In the genomic region with DNA sequence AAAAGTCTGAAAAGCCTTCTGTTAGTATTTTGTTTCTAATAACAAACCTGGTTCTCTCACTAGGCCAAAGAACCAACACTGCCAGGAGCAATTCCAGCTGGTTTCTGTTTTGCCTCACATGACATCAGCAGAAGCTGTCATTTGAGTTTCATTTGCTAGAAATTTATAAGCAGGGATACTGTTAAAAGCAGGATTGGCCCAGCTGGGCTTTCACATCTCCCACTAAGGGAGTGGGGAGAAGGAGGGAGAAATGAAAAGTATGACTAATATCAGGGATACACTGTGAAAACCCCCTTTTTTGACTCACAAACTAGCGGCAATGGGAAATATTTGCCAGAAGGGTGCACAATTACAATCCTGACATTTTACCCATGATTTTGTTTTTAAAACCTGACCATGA, we compare ENCODE assay signal across 10 cellular contexts. TPM values are rescaled to one million over a fixed set of nuclear protein-coding genes. Genes with fewer than 3 reads are reported as not detected.
A peak's percentile ranks its signal among the peaks of the same experiment; 100 is the strongest.
DNase-seq lines count a peak whose midpoint lies in the region; ATAC-seq and TF ChIP-seq lines count a peak whose summit lies in the region.
"Had no signal": no experiment of that assay in that cellular context is flagged by ENCODE, and none has a peak within 500 bp of the region (broad histone marks: within the 10 kb centered on the region; RNA-seq: fewer than 3 reads in every experiment).

No MANE protein-coding gene starts in this region.

- 0 out of 2 replicates have a peak, but pooled peaks cover 6% of the 10 kb centered on the region for H3K79me2 ChIP-seq in PC-9 (ENCODE audit: low read depth)

- H3K4me3 Mint-ChIP-seq in nephron progenitor cell (peak overlapping the region; percentile 68), glutamatergic neuron (ENCODE audit: unreplicated experiment) (no peak overlapping the region)
- H3K4me3 Mint-ChIP-seq: immature natural killer cell had no signal

- H3K9me3 Mint-ChIP-seq in nephron progenitor cell (peaks cover 32% of the 10 kb centered on the region), glutamatergic neuron (ENCODE audit: unreplicated experiment) (no peaks in the 10 kb centered on the region)
- H3K9me3 Mint-ChIP-seq: immature natural killer cell had no signal

- H3K9me2 ChIP-seq in PC-9 (ENCODE audit: insufficient read depth): no peaks in the 10 kb centered on the region

- H3K4me2 ChIP-seq in PC-9: 0 out of 2 replicates have a peak overlapping the region, but pooled peaks have one; percentile 12

- peak overlapping the region; percentile 91 for H3K27ac ChIP-seq in AG04450 (ENCODE audit: low read depth, low read length)
- H3K27ac ChIP-seq in PC-9: no peak overlapping the region
- H3K27ac ChIP-seq in esophagus squamous epithelium: peak overlapping the region in 3 of 4 donors; percentile 80 to 85 (median 80)

- TF ChIP-seq CTCF in AG04450 (IDR thresholded peaks at IDR 0.05; ENCODE audit: low read depth, low read length) (peak; percentile 27; the same call in 1 of the 2 replicates), PC-9 (conservative IDR thresholded peaks at IDR 0.05) (no peak), esophagus squamous epithelium (IDR thresholded peaks at IDR 0.05) (no peak), nephron progenitor cell (IDR thresholded peaks at IDR 0.05) (no peak), glutamatergic neuron (IDR thresholded peaks at IDR 0.05; ENCODE audit: partially characterized antibody, unreplicated experiment) (no peak)

- POLR2A ChIA-PET in AG04450 (lab: Yijun Ruan, JAX): interaction anchor here (0.9 to 1.0 kb wide), 4 partner anchors 11 to 53 kb away, joined by 3 to 6 read pairs (median 4); no protein-coding TSS in a partner anchor
- POLR2A ChIA-PET in PC-9 (lab: Charles Lee; ENCODE audit: unreplicated experiment): interaction anchor here (0.6 kb wide), 2 partner anchors 9 to 72 kb away, joined by 3 to 6 read pairs; no protein-coding TSS in a partner anchor

- no TSS peak for BruUV-seq in PC-9 (replicated peaks; lab: Mats Ljungman, UMichigan)

- no peak for TF ChIP-seq POLR2A in esophagus squamous epithelium (IDR thresholded peaks at IDR 0.05)

- H2AFZ ChIP-seq in PC-9: no peak overlapping the region

- H3F3A ChIP-seq in PC-9 (ENCODE audit: insufficient read depth, low read depth): peaks cover 10% of the 10 kb centered on the region

- CTCF ChIA-PET in AG04450 (lab: Charles Lee) (interaction anchor here (0.7 to 4.1 kb wide), 5 partner anchors 53 to 365 kb away, joined by 3 to 31 read pairs (median 5); no protein-coding TSS in a partner anchor), PC-9 (lab: Charles Lee) (interaction anchor here (0.6 kb wide), 1 partner anchor 13 kb away, joined by 5 read pairs; no protein-coding TSS in a partner anchor)

- peaks cover 75% of the 10 kb centered on the region for H3K4me1 Mint-ChIP-seq in nephron progenitor cell
- H3K4me1 Mint-ChIP-seq in glutamatergic neuron (ENCODE audit: low read depth, unreplicated experiment): peaks cover 7% of the 10 kb centered on the region
- H3K4me1 Mint-ChIP-seq: immature natural killer cell had no signal

- H3K27me3 Mint-ChIP-seq in nephron progenitor cell (ENCODE audit: low read depth, poor library complexity) (peaks cover 9% of the 10 kb centered on the region), glutamatergic neuron (ENCODE audit: unreplicated experiment) (peaks cover 4% of the 10 kb centered on the region)

- H4K20me1 ChIP-seq in PC-9 (ENCODE audit: insufficient read depth): no peaks in the 10 kb centered on the region

- H3K27me3 ChIP-seq in AG04450 (ENCODE audit: control insufficient read depth, insufficient read depth, low read length) (no peaks in the 10 kb centered on the region), PC-9 (ENCODE audit: insufficient read depth, low read depth) (no peaks in the 10 kb centered on the region), esophagus squamous epithelium (no peaks in the 10 kb centered on the region)

- H3K36me3 Mint-ChIP-seq in nephron progenitor cell (ENCODE audit: low read depth) (no peaks in the 10 kb centered on the region), glutamatergic neuron (ENCODE audit: unreplicated experiment) (peaks cover 3% of the 10 kb centered on the region)
- H3K36me3 Mint-ChIP-seq: immature natural killer cell had no signal

- peaks cover 20% of the 10 kb centered on the region for H3K4me1 ChIP-seq in PC-9 (replicated peaks; ENCODE audit: insufficient read depth)
- H3K4me1 ChIP-seq in esophagus squamous epithelium: peaks cover 0 to 70% (median 25%) of the 10 kb centered on the region in 3 donors

- H3K4me3 ChIP-seq in AG04450 (ENCODE audit: low read depth, low read length) (peak overlapping the region; percentile 85), PC-9 (no peak overlapping the region), esophagus squamous epithelium (peak overlapping the region in 2 of 4 donors; percentile 43 to 56)

- H3K9me3 ChIP-seq in AG04450 (ENCODE audit: control insufficient read depth, insufficient read depth, low read length) (peaks cover 9% of the 10 kb centered on the region; the same call in 1 of the 2 replicates), PC-9 (ENCODE audit: insufficient read depth, low read depth) (no peaks in the 10 kb centered on the region), esophagus squamous epithelium (no peaks in the 10 kb centered on the region)

- no peak overlapping the region for H3K27ac Mint-ChIP-seq in nephron progenitor cell
- H3K27ac Mint-ChIP-seq in glutamatergic neuron (ENCODE audit: unreplicated experiment): no peak overlapping the region
- H3K27ac Mint-ChIP-seq: immature natural killer cell had no signal

- no peak for ATAC-seq in GM19455 (IDR thresholded peaks at IDR 0.05; ENCODE audit: unreplicated experiment)

- 21 to 40% methylated on average over 1 of the region's 1 CpG for WGBS in esophagus squamous epithelium, 2 donors

- intact Hi-C loops in PC-9 (cut with micrococcal nuclease; ENCODE audit: unreplicated experiment): no loop called here
- intact Hi-C loops in esophagus squamous epithelium (cut with DNase I): no loop called here

- peak; percentile 90 for DNase-seq in AG04450 (ENCODE audit: low read depth, low spot score)
- no peak for DNase-seq in PC-9
- no peak for DNase-seq in esophagus squamous epithelium (lab: John Stamatoyannopoulos, UW)
- DNase-seq in nephron progenitor cell: no peak
- DNase-seq in occipital lobe (lab: John Stamatoyannopoulos, UW): no peak
- no peak for DNase-seq in Kasumi-1 (lab: John Stamatoyannopoulos, UW)
- DNase-seq in glutamatergic neuron: no peak
- DNase-seq: activated gamma-delta T cell treated with Interleukin-2 at 50 U/mL for 16 hours, immature natural killer cell had no signal

- H3K36me3 ChIP-seq in PC-9 (ENCODE audit: low read depth) (no peaks in the 10 kb centered on the region), esophagus squamous epithelium (no peaks in the 10 kb centered on the region)

RNA-seq across cellular contexts. Expression of gene CCDC80, which starts 5.3 kb away (rescaled TPM):
- polyA plus RNA-seq in AG04450 (2011; rRNA removed): 202 and 289 TPM in 2 replicates
- 122 and 160 TPM in 2 replicates for polyA minus RNA-seq in AG04450 (2011; rRNA and poly(A)+ RNA removed)
- total RNA-seq in PC-9 (2021) (142 and 162 TPM in 2 replicates), esophagus squamous epithelium (10 to 100 TPM in 2 of 4 donors, 1 to 10 TPM in 2; 2.0 to 69.6 (median 13.1) TPM), occipital lobe (5.1 TPM), glutamatergic neuron (ENCODE audit: unreplicated experiment) (0.86 TPM)
